8 cellular contexts compared by ENCODE assay signal in the genomic region with DNA sequence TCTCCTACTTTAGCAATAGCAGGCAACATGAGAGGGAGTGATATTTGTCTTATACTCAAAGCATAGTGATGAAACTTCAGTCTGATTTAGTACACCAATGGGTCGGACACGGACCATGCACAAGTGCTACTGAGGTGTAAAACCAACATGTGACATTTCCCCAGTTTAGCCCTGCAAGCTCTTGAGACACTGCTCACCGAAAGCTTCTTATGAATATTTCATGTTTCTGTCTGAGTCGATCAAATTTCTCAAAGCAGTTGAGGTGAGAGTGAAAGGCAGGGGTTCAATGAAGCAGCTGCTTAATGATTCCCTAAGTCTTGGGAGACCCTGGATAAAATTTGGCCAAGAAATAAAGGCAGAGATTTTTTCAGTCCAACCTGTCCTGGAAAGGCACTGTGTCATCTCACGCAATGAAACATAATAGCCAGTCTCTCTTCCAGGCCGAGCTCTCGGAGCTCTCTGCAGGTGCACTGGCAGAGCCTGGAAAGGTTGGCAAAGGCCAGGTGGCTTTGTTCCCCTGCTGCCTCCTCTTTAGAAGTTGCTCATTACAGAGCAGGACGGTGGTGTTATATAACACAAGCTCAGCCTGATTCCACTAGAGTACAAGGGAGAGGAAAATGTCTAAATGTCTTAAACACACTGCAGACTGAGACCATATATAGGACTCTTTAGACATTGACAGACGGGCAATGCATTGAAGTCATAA. TPM values are rescaled to one million over a fixed set of nuclear protein-coding genes. Genes with fewer than 3 reads are reported as not detected.
DNase-seq lines count a peak whose midpoint lies in the region; ATAC-seq, FAIRE-seq and TF ChIP-seq lines count a peak whose summit lies in the region.

No MANE protein-coding gene starts in this region.

- H3K27me3 Mint-ChIP-seq in progenitor cell of endocrine pancreas = peaks cover 13% of the 10 kb centered on the region

- H3K4me1 ChIP-seq in K562 (replicated peaks in 1 of 2; ENCODE audit: control insufficient read depth in 2 of 2, insufficient read depth in 2 of 2, low read length in 2 of 2) = no peaks in the 10 kb centered on the region

- H3K79me2 ChIP-seq in K562 (ENCODE audit: control insufficient read depth, insufficient read depth, low read length) = no peaks in the 10 kb centered on the region

- no peak overlapping the region for H3K9ac ChIP-seq in K562 (ENCODE audit: insufficient read depth in 1 of 2, low read depth in 2 of 2, low read length in 2 of 2)

- POLR2A ChIA-PET in K562 (lab: Yijun Ruan, JAX) (interaction anchor here (0.6 to 0.8 kb wide), 2 partner anchors 66 to 367 kb away, joined by 3 read pairs; no protein-coding TSS in a partner anchor), RWPE1 (lab: Yijun Ruan, JAX; ENCODE audit: low non-redundant PET) (no interaction called here)

- H3K36me3 Mint-ChIP-seq in progenitor cell of endocrine pancreas (ENCODE audit: insufficient read depth) = peaks cover 1% of the 10 kb centered on the region

- CTCF ChIA-PET in K562 (lab: Yijun Ruan, JAX; ENCODE audit: low intra/inter-chr PET ratio) (no interaction called here), RWPE1 (lab: Yijun Ruan, JAX) (interaction anchor here (0.5 to 1.0 kb wide), 3 partner anchors 22 to 65 kb away, joined by 3 to 6 read pairs (median 3); no protein-coding TSS in a partner anchor)

- no peaks in the 10 kb centered on the region for H4K20me1 ChIP-seq in K562 (replicated peaks; ENCODE audit: control insufficient read depth, insufficient read depth, low read length)

- H3K27ac ChIP-seq in K562 (ENCODE audit: extremely low read depth, low read depth, low read length) (no peak overlapping the region), RWPE1 (no peak overlapping the region)

- in situ Hi-C loops in K562 (cut with MboI) = no loop called here

- DNase-seq in K562 (ENCODE audit: extremely low read depth in 1 of 4, low spot score in 3 of 4) = no peak
- DNase-seq in CD1c-positive myeloid dendritic cell (ENCODE audit: extremely low spot score) = no peak
- DNase-seq in RWPE1 (ENCODE audit: low spot score) = no peak
- no peak for DNase-seq in SKM-1 (lab: John Stamatoyannopoulos, UW; ENCODE audit: unreplicated experiment)
- no peak for DNase-seq in progenitor cell of endocrine pancreas (ENCODE audit: low spot score, unreplicated experiment)

- H3K9me1 ChIP-seq in K562 (ENCODE audit: control insufficient read depth, insufficient read depth, low read length) = no peaks in the 10 kb centered on the region

- H3K9me3 ChIP-seq in K562 (replicated peaks; ENCODE audit: control insufficient read depth, insufficient read depth, low read depth, low read length) = no peaks in the 10 kb centered on the region

- H3K9me3 Mint-ChIP-seq in progenitor cell of endocrine pancreas (ENCODE audit: low read depth) = no peaks in the 10 kb centered on the region

- peak overlapping the region; percentile 82 for H2AFZ ChIP-seq in K562 (ENCODE audit: low read depth, low read length)

- no TSS peak for BruUV-seq in K562 (replicated peaks; lab: Mats Ljungman, UMichigan)

- H3K27me3 ChIP-seq in K562 (ENCODE audit: control insufficient read depth in 2 of 2, insufficient read depth in 2 of 2, low read length in 2 of 2) = no peaks in the 10 kb centered on the region

- peaks cover 23% of the 10 kb centered on the region for H3K4me1 Mint-ChIP-seq in progenitor cell of endocrine pancreas (ENCODE audit: low read depth)

- TF ChIP-seq CTCF in K562 (IDR thresholded peaks at IDR 0.05 in 2 of 3, conservative IDR thresholded peaks at IDR 0.05 in 1 of 3; ENCODE audit: insufficient read depth in 2 of 3, low read depth in 1 of 3, low read length in 3 of 3) (no peak), RWPE1 (conservative IDR thresholded peaks at IDR 0.05; ENCODE audit: low read depth) (no peak), progenitor cell of endocrine pancreas (IDR thresholded peaks at IDR 0.05; ENCODE audit: unreplicated experiment) (no peak)

- no peak for TF ChIP-seq POLR2A in K562 (conservative IDR thresholded peaks at IDR 0.05)

- no peak overlapping the region for H3K4me3 ChIP-seq in K562

- intact Hi-C loops in K562 (cut with micrococcal nuclease) = loop anchor here (2.0 to 10.0 kb wide), 2 partner anchors 58 to 72 kb away; no protein-coding TSS in a partner anchor

- H3K36me3 ChIP-seq in K562 (ENCODE audit: control insufficient read depth, insufficient read depth, low read length) = no peaks in the 10 kb centered on the region

- peak; percentile 97 for ATAC-seq in GM18499 (IDR thresholded peaks at IDR 0.05; ENCODE audit: insufficient read depth, unreplicated experiment)
- peak; percentile 94 for ATAC-seq in GM21515 (IDR thresholded peaks at IDR 0.05; ENCODE audit: unreplicated experiment)
- peak; percentile 97 for ATAC-seq in HG03432 (IDR thresholded peaks at IDR 0.05; ENCODE audit: unreplicated experiment)
- no peak for ATAC-seq in K562

- no peak overlapping the region for H3K4me3 Mint-ChIP-seq in progenitor cell of endocrine pancreas (ENCODE audit: low read depth)

- peak; percentile 51 for FAIRE-seq in K562 (lab: Jason Lieb, UNC)

- H3K4me2 ChIP-seq in K562 (ENCODE audit: insufficient read depth, low read length) = no peak overlapping the region; the same call in 1 of the 2 replicates

- TF ChIP-seq RAD21 in K562 (CRISPR knock-in tag; conservative IDR thresholded peaks at IDR 0.05 in 1 of 2, IDR thresholded peaks at IDR 0.05 in 1 of 2) = no peak

- no peak for TF ChIP-seq EP300 in K562 (IDR thresholded peaks at IDR 0.05; ENCODE audit: low read length)

- WGBS in K562 (ENCODE audit: insufficient coverage, low coverage, missing lambda C conversion rate) = 67% methylated on average over 9 of the region's 9 CpGs

- no peak overlapping the region for H3K27ac Mint-ChIP-seq in progenitor cell of endocrine pancreas

TF ChIP-seq in K562, 482 proteins besides CTCF, POLR2A, EP300 and RAD21:
- 0 out of 2 replicates have a peak, but pooled peaks have one; percentile 2 for TF ChIP-seq ATF3 (IDR thresholded peaks at IDR 0.05)
- TF ChIP-seq ATF3 (CRISPR knock-in tag; conservative IDR thresholded peaks at IDR 0.05) = no peak
- no peak for TF ChIP-seq ZNF79 (CRISPR knock-in tag; IDR thresholded peaks at IDR 0.05; ENCODE audit: low read depth)

RNA-seq across cellular contexts. Expression of gene XPNPEP1, which starts 33.9 kb away (rescaled TPM):
- total RNA-seq in K562 (2011; cell fraction: chromatin; rRNA removed; ENCODE audit: low replicate concordance) = 76.3 and 157 TPM in 2 replicates
- total RNA-seq in K562 (2011; cell fraction: nucleolus; rRNA removed) = 77.2 and 79.0 TPM in 2 replicates
- 76.5 and 76.6 TPM in 2 replicates for total RNA-seq in K562 (2011; cell fraction: nucleoplasm; rRNA removed)
- total RNA-seq in K562 (2014; rRNA removed) (40.1 and 50.2 TPM in 2 replicates), K562 (2014; rRNA removed; fragmentation: Illumina TruSeq; extraction: Trizol) (37.7 and 39.8 TPM in 2 replicates), K562 (2015; rRNA removed; fragmentation: Illumina TruSeq; extraction: Trizol) (35.6 and 39.1 TPM in 2 replicates), K562 (2021) (32.8 and 43.0 TPM in 2 replicates), progenitor cell of endocrine pancreas (40.0 and 66.8 TPM in 2 replicates)
- polyA plus RNA-seq in K562 (2011; rRNA removed) (93.5 and 120 TPM in 2 replicates), K562 (2014; fragmentation: Illumina TruSeq; extraction: Trizol) (62.6 and 66.5 TPM in 2 replicates), K562 (2014; fragmentation: Nextera tagmentation; extraction: Ambion mirVana) (10 to 100 TPM; 24.2 to 50.6 TPM), K562 (2014; rRNA removed) (42.2 and 58.7 TPM in 2 replicates)
- 250 and 271 TPM in 2 replicates for polyA plus RNA-seq in K562 (2011; cell fraction: cytosol; rRNA removed)
- polyA plus RNA-seq in K562 (2011; cell fraction: nucleus; rRNA removed) = 148 and 194 TPM in 2 replicates
- 29.6 and 49.8 TPM in 2 replicates for polyA plus RNA-seq in K562 (2012)
- 159 and 165 TPM in 2 replicates for polyA minus RNA-seq in K562 (2011; rRNA and poly(A)+ RNA removed)
- 75.6 and 82.5 TPM in 2 replicates for polyA minus RNA-seq in K562 (2011; cell fraction: cytosol; rRNA and poly(A)+ RNA removed)
- polyA minus RNA-seq in K562 (2011; cell fraction: nucleus; rRNA and poly(A)+ RNA removed) = 67.7 and 116 TPM in 2 replicates

RNA-seq across cellular contexts. Expression of gene ADD3, which starts 50.5 kb away (rescaled TPM):
- total RNA-seq in K562 (2011; cell fraction: chromatin; rRNA removed; ENCODE audit: low replicate concordance) = 118 and 251 TPM in 2 replicates
- total RNA-seq in K562 (2011; cell fraction: nucleolus; rRNA removed) = 39.9 and 58.7 TPM in 2 replicates
- total RNA-seq in K562 (2011; cell fraction: nucleoplasm; rRNA removed) = 91.3 and 97.2 TPM in 2 replicates
- total RNA-seq in K562 (2014; rRNA removed) = 24.7 and 25.4 TPM in 2 replicates
- total RNA-seq in K562 (2014; rRNA removed; fragmentation: Illumina TruSeq; extraction: Trizol) = 44.9 and 52.7 TPM in 2 replicates
- total RNA-seq in K562 (2015; rRNA removed; fragmentation: Illumina TruSeq; extraction: Trizol) = 42.6 and 46.0 TPM in 2 replicates
- 31.7 and 32.3 TPM in 2 replicates for total RNA-seq in K562 (2021)
- polyA plus RNA-seq in K562 (2011; rRNA removed) = 98.7 and 125 TPM in 2 replicates
- 17.4 and 51.0 TPM in 2 replicates for polyA plus RNA-seq in K562 (2011; cell fraction: cytosol; rRNA removed)
- 70.6 and 117 TPM in 2 replicates for polyA plus RNA-seq in K562 (2011; cell fraction: nucleus; rRNA removed)
- 36.4 and 43.2 TPM in 2 replicates for polyA plus RNA-seq in K562 (2012)
- polyA plus RNA-seq in K562 (2014; fragmentation: Illumina TruSeq; extraction: Trizol) = 53.4 and 95.6 TPM in 2 replicates
- polyA plus RNA-seq in K562 (2014; fragmentation: Nextera tagmentation; extraction: Ambion mirVana) = 10 to 100 TPM; 13.2 to 15.1 TPM
- 25.1 and 31.7 TPM in 2 replicates for polyA plus RNA-seq in K562 (2014; rRNA removed)
- polyA minus RNA-seq in K562 (2011; rRNA and poly(A)+ RNA removed) = 153 TPM in 2 replicates
- polyA minus RNA-seq in K562 (2011; cell fraction: cytosol; rRNA and poly(A)+ RNA removed) = 28.1 and 63.8 TPM in 2 replicates
- polyA minus RNA-seq in K562 (2011; cell fraction: nucleus; rRNA and poly(A)+ RNA removed) = 40.8 and 87.7 TPM in 2 replicates
- total RNA-seq in progenitor cell of endocrine pancreas = 111 and 117 TPM in 2 replicates
